ENCODE assay signal across 13 cellular contexts in the genomic region with DNA sequence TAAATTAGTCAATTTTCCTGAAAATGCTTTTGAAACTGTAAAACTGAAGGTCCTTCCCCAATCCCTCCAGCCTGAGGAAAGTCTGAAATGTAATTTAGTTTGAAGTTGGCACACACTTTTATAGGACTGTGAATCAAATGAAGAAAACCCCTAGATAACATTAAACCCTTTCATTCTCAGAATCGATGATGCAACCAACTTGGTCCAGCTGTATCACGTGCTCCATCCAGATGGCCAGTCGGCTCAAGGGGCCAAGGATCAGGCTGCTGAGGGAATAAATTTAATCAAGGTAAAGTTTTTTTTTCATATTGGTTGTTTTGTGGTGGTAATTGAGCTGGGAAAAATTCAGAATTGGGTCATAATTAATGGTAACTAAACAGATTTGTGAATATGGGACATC. TPM values are rescaled to one million over a fixed set of nuclear protein-coding genes. Genes with fewer than 3 reads are reported as not detected.
DNase-seq lines count a peak whose midpoint lies in the region; ATAC-seq and TF ChIP-seq lines count a peak whose summit lies in the region.
"Had no signal": no experiment of that assay in that cellular context is flagged by ENCODE, and none has a peak within 500 bp of the region (broad histone marks: within the 10 kb centered on the region; RNA-seq: fewer than 3 reads in every experiment).

No MANE protein-coding gene starts in this region.

- POLR2A ChIA-PET in activated CD8-positive, alpha-beta T cell treated with anti-CD3 and anti-CD28 coated beads for 36 hours (lab: Charles Lee), result interaction anchor here (1.3 to 3.5 kb wide), 2 partner anchors 11 to 34 kb away, joined by 5 to 16 read pairs; partner anchors contain the start of genes COPB2 and MRPS22
- POLR2A ChIA-PET in activated CD8-positive, alpha-beta T cell treated with anti-CD3 and anti-CD28 coated beads, Interleukin-2, amount 10 ng/mL, durations not matched to agents 7 days and 5 days (lab: Charles Lee), result interaction anchor here (1.2 kb wide), 1 partner anchor 11 kb away, joined by 3 read pairs; no protein-coding TSS in a partner anchor

- TF ChIP-seq CTCF in activated CD8-positive, alpha-beta T cell treated with anti-CD3 and anti-CD28 coated beads for 36 hours (IDR thresholded peaks at IDR 0.05), result no peak
- no peak for TF ChIP-seq CTCF in cardiac fibroblast (IDR thresholded peaks at IDR 0.05; ENCODE audit: low read depth, low read length)

- no peak for DNase-seq in activated CD8-positive, alpha-beta T cell treated with anti-CD3 and anti-CD28 coated beads for 36 hours
- no peak for DNase-seq in activated CD8-positive, alpha-beta T cell treated with anti-CD3 and anti-CD28 coated beads, Interleukin-2, amount 10 ng/mL, durations not matched to agents 7 days and 5 days
- DNase-seq in cardiac fibroblast (ENCODE audit: low read depth in 2 of 2) (peak; percentile 41 to 44), substantia nigra (lab: John Stamatoyannopoulos, UW) (peak in 22 of 49 donors; percentile 0 to 25 (median 11)), NOMO-1 treated with dmso at 0.1 percent for 144 hours (lab: John Stamatoyannopoulos, UW; ENCODE audit: unreplicated experiment) (no peak), SIG-M5 (lab: John Stamatoyannopoulos, UW) (no peak)
- DNase-seq: DND-41; NCI-H2171 treated with DMSO at 0.1 percent for 48 hours; occipital lobe; stimulated activated CD4-positive, alpha-beta T cell treated with anti-CD3 and anti-CD28 coated beads, Interleukin-1b, Interleukin-23, amount 100 ng/mL, for 48 hours had no signal

- no peaks in the 10 kb centered on the region for H3K27me3 Mint-ChIP-seq in activated CD8-positive, alpha-beta T cell treated with anti-CD3 and anti-CD28 coated beads for 36 hours
- no peaks in the 10 kb centered on the region for H3K27me3 Mint-ChIP-seq in activated CD8-positive, alpha-beta T cell treated with anti-CD3 and anti-CD28 coated beads, Interleukin-2, amount 10 ng/mL, durations not matched to agents 7 days and 5 days (ENCODE audit: low read depth)

- CTCF ChIA-PET in activated CD8-positive, alpha-beta T cell treated with anti-CD3 and anti-CD28 coated beads for 36 hours (lab: Charles Lee), result interaction anchor here (0.9 to 2.1 kb wide), 2 partner anchors 11 to 25 kb away, joined by 3 to 13 read pairs; partner anchors contain the start of gene MRPS22
- CTCF ChIA-PET in activated CD8-positive, alpha-beta T cell treated with anti-CD3 and anti-CD28 coated beads, Interleukin-2, amount 10 ng/mL, durations not matched to agents 7 days and 5 days (lab: Charles Lee), result interaction anchor here (1.6 kb wide), 1 partner anchor 9 kb away, joined by 7 read pairs; no protein-coding TSS in a partner anchor

- no peaks in the 10 kb centered on the region for H3K27me3 ChIP-seq in layer of hippocampus (ENCODE audit: control insufficient read depth, insufficient read depth, low read length)
- H3K27me3 ChIP-seq: esophagus muscularis mucosa had no signal

- peaks cover 46% of the 10 kb centered on the region for H3K4me1 Mint-ChIP-seq in activated CD8-positive, alpha-beta T cell treated with anti-CD3 and anti-CD28 coated beads for 36 hours (ENCODE audit: low read depth)
- peaks cover 23% of the 10 kb centered on the region for H3K4me1 Mint-ChIP-seq in activated CD8-positive, alpha-beta T cell treated with anti-CD3 and anti-CD28 coated beads, Interleukin-2, amount 10 ng/mL, durations not matched to agents 7 days and 5 days (ENCODE audit: low read depth)

- peak overlapping the region; percentile 82 for H3K27ac Mint-ChIP-seq in activated CD8-positive, alpha-beta T cell treated with anti-CD3 and anti-CD28 coated beads for 36 hours
- no peak overlapping the region for H3K27ac Mint-ChIP-seq in activated CD8-positive, alpha-beta T cell treated with anti-CD3 and anti-CD28 coated beads, Interleukin-2, amount 10 ng/mL, durations not matched to agents 7 days and 5 days

- no peak overlapping the region for H3K4me3 ChIP-seq in cardiac fibroblast (replicated peaks in 1 of 2; ENCODE audit: low read depth in 2 of 2, low read length in 2 of 2)
- H3K4me3 ChIP-seq: esophagus muscularis mucosa had no signal

- ATAC-seq in activated CD8-positive, alpha-beta T cell treated with anti-CD3 and anti-CD28 coated beads for 36 hours, result no peak
- no peak for ATAC-seq in activated CD8-positive, alpha-beta T cell treated with anti-CD3 and anti-CD28 coated beads, Interleukin-2, amount 10 ng/mL, durations not matched to agents 7 days and 5 days
- ATAC-seq in GM18519 (IDR thresholded peaks at IDR 0.05; ENCODE audit: low FRiP score, unreplicated experiment), result no peak

- intact Hi-C loops in activated CD8-positive, alpha-beta T cell treated with anti-CD3 and anti-CD28 coated beads for 36 hours (cut with micrococcal nuclease), result no loop called here

- peaks cover 69% of the 10 kb centered on the region for H3K36me3 Mint-ChIP-seq in activated CD8-positive, alpha-beta T cell treated with anti-CD3 and anti-CD28 coated beads for 36 hours (ENCODE audit: low read depth)
- peaks cover 67% of the 10 kb centered on the region for H3K36me3 Mint-ChIP-seq in activated CD8-positive, alpha-beta T cell treated with anti-CD3 and anti-CD28 coated beads, Interleukin-2, amount 10 ng/mL, durations not matched to agents 7 days and 5 days (ENCODE audit: low read depth)

- H3K4me3 Mint-ChIP-seq in activated CD8-positive, alpha-beta T cell treated with anti-CD3 and anti-CD28 coated beads for 36 hours, result no peak overlapping the region
- no peak overlapping the region for H3K4me3 Mint-ChIP-seq in activated CD8-positive, alpha-beta T cell treated with anti-CD3 and anti-CD28 coated beads, Interleukin-2, amount 10 ng/mL, durations not matched to agents 7 days and 5 days

- H3K27ac ChIP-seq in layer of hippocampus (ENCODE audit: low read depth, low read length), result peak overlapping the region; percentile 68
- peak overlapping the region; percentile 51 for H3K27ac ChIP-seq in substantia nigra (ENCODE audit: low read depth, low read length, poor library complexity, severe bottlenecking)
- H3K27ac ChIP-seq: esophagus muscularis mucosa had no signal

- no peaks in the 10 kb centered on the region for H3K9me3 Mint-ChIP-seq in activated CD8-positive, alpha-beta T cell treated with anti-CD3 and anti-CD28 coated beads for 36 hours
- no peaks in the 10 kb centered on the region for H3K9me3 Mint-ChIP-seq in activated CD8-positive, alpha-beta T cell treated with anti-CD3 and anti-CD28 coated beads, Interleukin-2, amount 10 ng/mL, durations not matched to agents 7 days and 5 days (ENCODE audit: insufficient read depth)

RNA-seq across cellular contexts. Expression of gene MRPS22, which starts 11.7 kb away (rescaled TPM):
- 10 to 100 TPM; 67.4 to 68.9 TPM for total RNA-seq in activated CD8-positive, alpha-beta T cell treated with anti-CD3 and anti-CD28 coated beads for 36 hours
- total RNA-seq in activated CD8-positive, alpha-beta T cell treated with anti-CD3 and anti-CD28 coated beads, Interleukin-2, amount 10 ng/mL, durations not matched to agents 7 days and 5 days, result 10 to 100 TPM; 39.7 to 41.1 TPM

RNA-seq across cellular contexts. Expression of gene COPB2, which starts 33.9 kb away (rescaled TPM):
- 10 to 100 TPM; 81.7 to 83.8 TPM for total RNA-seq in activated CD8-positive, alpha-beta T cell treated with anti-CD3 and anti-CD28 coated beads for 36 hours
- 10 to 100 TPM; 82.0 to 87.6 TPM for total RNA-seq in activated CD8-positive, alpha-beta T cell treated with anti-CD3 and anti-CD28 coated beads, Interleukin-2, amount 10 ng/mL, durations not matched to agents 7 days and 5 days

Comparison
In these comparisons a context has a peak if more than half of its experiments do, and no peak if none do; other contexts are left out.
1. DNase-seq: peak in cardiac fibroblast (2 of 2); none in activated CD8-positive, alpha-beta T cell treated with anti-CD3 and anti-CD28 coated beads for 36 hours (single experiment), activated CD8-positive, alpha-beta T cell treated with anti-CD3 and anti-CD28 coated beads, Interleukin-2, amount 10 ng/mL, durations not matched to agents 7 days and 5 days (single experiment), NOMO-1 treated with dmso at 0.1 percent for 144 hours (single experiment) and SIG-M5 (single experiment).